Comparison of ENCODE assay signal across 33 cellular contexts in genomic region chr2:4094743-4095142, GRCh38.
"Had no signal": no experiment of that assay in that cellular context is flagged by ENCODE, and none has a peak within 500 bp of the region (broad histone marks: within the 10 kb centered on the region; RNA-seq: fewer than 3 reads in every experiment).

No MANE protein-coding gene starts in this region.

- H3K36me3 ChIP-seq: MG63 had no signal

- H3K27me3 ChIP-seq: MG63 had no signal

- DNase-seq: Karpas-422, Kasumi-1, MG63, MV-4-11, NCI-H1048, NCI-H1092, NCI-H1092 treated with DMSO at 0.1 percent for 48 hours, NCI-H1105, NCI-H1105 treated with DMSO at 0.1 percent for 48 hours, NCI-H1417, NCI-H1417 treated with DMSO at 0.1 percent for 48 hours, NCI-H1436, NCI-H1436 treated with DMSO at 0.1 percent for 48 hours, NCI-H146, NCI-H1694, NCI-H1694 treated with DMSO at 0.1 percent for 48 hours, NCI-H187, NCI-H187 treated with DMSO at 0.1 percent for 48 hours, NCI-H1930, NCI-H2029, NCI-H2029 treated with DMSO at 0.1 percent for 48 hours, NCI-H2081, NCI-H2081 treated with DMSO at 0.1 percent for 48 hours, NCI-H2107, NCI-H2171, NCI-H2171 treated with DMSO at 0.1 percent for 48 hours, NCI-H2227 treated with DMSO at 0.1 percent for 48 hours, NCI-H226, NCI-H345, NCI-H446, NCI-H446 treated with DMSO at 0.1 percent for 48 hours, NCI-H510A, NCI-H510A treated with DMSO at 0.1 percent for 48 hours had no signal

- H3K9me3 ChIP-seq: MG63 had no signal

- H3K4me3 ChIP-seq: MG63 had no signal
